ENCODE assay signal across 3 cellular contexts in the genomic region with DNA sequence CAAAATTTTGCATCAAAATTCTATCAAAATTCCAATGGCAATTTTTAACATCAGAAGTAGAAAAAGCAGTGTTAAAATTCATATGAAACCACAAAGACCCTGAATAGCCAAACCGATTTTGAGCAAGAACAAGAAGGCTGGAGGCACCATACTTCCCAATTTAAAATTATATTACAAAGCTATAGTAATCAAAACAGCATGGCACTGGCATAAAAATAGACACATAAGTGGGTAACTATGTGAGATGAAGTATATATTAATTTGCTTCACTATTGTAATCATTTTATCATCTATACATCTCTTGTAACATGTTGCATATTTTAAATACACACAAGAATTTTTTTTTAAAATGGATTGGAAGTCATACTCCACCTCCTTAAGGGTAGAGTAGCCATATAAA.
A peak's percentile ranks its signal among the peaks of the same experiment; 100 is the strongest.
TF ChIP-seq lines count a peak whose summit lies in the region.

No MANE protein-coding gene starts in this region.

TF ChIP-seq in WTC11, 78 proteins besides CTCF, POLR2A, EP300 and RAD21:
- TF ChIP-seq EMX1 (CRISPR knock-in tag; IDR thresholded peaks at IDR 0.05): no peak
- no peak for TF ChIP-seq TCF7 (CRISPR knock-in tag; IDR thresholded peaks at IDR 0.05; ENCODE audit: low read depth)
- TF ChIP-seq SOX15 (CRISPR knock-in tag; IDR thresholded peaks at IDR 0.05): no peak
- peak; percentile 75; the same call in 1 of the 2 replicates for TF ChIP-seq GTF2I (CRISPR knock-in tag; conservative IDR thresholded peaks at IDR 0.05)
TF ChIP-seq in WTC11: peak in this region for 1.

TF ChIP-seq in K562, 482 proteins besides CTCF, POLR2A, EP300 and RAD21:
- TF ChIP-seq RFX5 (IDR thresholded peaks at IDR 0.05; ENCODE audit: low read depth, low read length) (no peak), RBM25 (IDR thresholded peaks at IDR 0.05; ENCODE audit: low read depth, low read length, severe bottlenecking) (peak; percentile 56)

TF ChIP-seq in H1, 55 proteins besides CTCF, POLR2A, EP300 and RAD21:
- 0 out of 2 replicates have a peak, but pooled peaks have one; percentile 29 for TF ChIP-seq KDM1A (IDR thresholded peaks at IDR 0.05; ENCODE audit: borderline replicate concordance, low read length)
- TF ChIP-seq KDM4A (IDR thresholded peaks at IDR 0.05; ENCODE audit: low read depth, low read length, severe bottlenecking): no peak
TF ChIP-seq in H1: peak in this region for 1.
